In genomic region chr1:227736814-227737432, GRCh38 we compare ENCODE assay signal across 15 cellular contexts. TPM values are rescaled to one million over a fixed set of nuclear protein-coding genes. Genes with fewer than 3 reads are reported as not detected.
A peak's percentile ranks its signal among the peaks of the same experiment; 100 is the strongest.
DNase-seq lines count a peak whose midpoint lies in the region; ATAC-seq and TF ChIP-seq lines count a peak whose summit lies in the region.
"Had no signal": no experiment of that assay in that cellular context is flagged by ENCODE, and none has a peak within 500 bp of the region (broad histone marks: within the 10 kb centered on the region; RNA-seq: fewer than 3 reads in every experiment).

No MANE protein-coding gene starts in this region.

- no peak for TF ChIP-seq RAD21 in SK-N-SH (IDR thresholded peaks at IDR 0.05; ENCODE audit: low read length)

- H3K9me3 Mint-ChIP-seq in activated CD8-positive, alpha-beta T cell treated with anti-CD3 and anti-CD28 coated beads for 36 hours: no peaks in the 10 kb centered on the region
- H3K9me3 Mint-ChIP-seq in naive thymus-derived CD4-positive, alpha-beta T cell: no peaks in the 10 kb centered on the region

- POLR2A ChIA-PET in SK-N-SH (lab: Yijun Ruan, JAX): no interaction called here
- POLR2A ChIA-PET in activated CD8-positive, alpha-beta T cell treated with anti-CD3 and anti-CD28 coated beads for 36 hours (lab: Charles Lee): no interaction called here
- POLR2A ChIA-PET in naive thymus-derived CD4-positive, alpha-beta T cell (lab: Charles Lee): interaction anchor here (1.0 kb wide), 1 partner anchor 24 kb away, joined by 3 read pairs; no protein-coding TSS in a partner anchor

- H3K4me2 ChIP-seq in SK-N-SH: peak overlapping the region; percentile 100
- H3K4me2 ChIP-seq in DND-41 (ENCODE audit: insufficient read depth, low read length): peak overlapping the region; percentile 99

- H3K4me3 ChIP-seq in SK-N-SH (ENCODE audit: low read depth in 2 of 2, low read length in 1 of 2) (no peak overlapping the region; a peak in 1 of 4 replicates), DND-41 (ENCODE audit: low read depth in 1 of 2, low read length in 2 of 2) (peak overlapping the region in 1 of 2 experiments; percentile 88; a peak in 2 of 4 replicates), stomach (no peak overlapping the region)
- H3K4me3 ChIP-seq in naive thymus-derived CD4-positive, alpha-beta T cell (ENCODE audit: low read length): no peak overlapping the region

- H3K9ac ChIP-seq in SK-N-SH (no peak overlapping the region), DND-41 (ENCODE audit: low read depth, low read length) (peak overlapping the region; percentile 3; the same call in 1 of the 2 replicates)

- H3K9me3 ChIP-seq in SK-N-SH (no peaks in the 10 kb centered on the region), DND-41 (ENCODE audit: insufficient read depth, low read length, severe bottlenecking) (no peaks in the 10 kb centered on the region), stomach (no peaks in the 10 kb centered on the region)
- H3K9me3 ChIP-seq in naive thymus-derived CD4-positive, alpha-beta T cell (ENCODE audit: control insufficient read depth in 2 of 3, low read length in 3 of 3): no peaks in the 10 kb centered on the region
- H3K9me3 ChIP-seq: pancreas, upper lobe of right lung had no signal

- WGBS in SK-N-SH (ENCODE audit: low lambda C conversion rate): 86% methylated on average over 11 of the region's 11 CpGs
- WGBS in stomach, 5 donors: 83 to 86% (median 85%) methylated on average over 11 of the region's 11 CpGs

- H3K27me3 ChIP-seq in SK-N-SH (ENCODE audit: insufficient read depth) (no peaks in the 10 kb centered on the region), DND-41 (ENCODE audit: insufficient read depth, low read length, poor library complexity) (no peaks in the 10 kb centered on the region), stomach (no peaks in the 10 kb centered on the region)
- H3K27me3 ChIP-seq in naive thymus-derived CD4-positive, alpha-beta T cell (ENCODE audit: control insufficient read depth in 2 of 2, insufficient read depth in 2 of 2, low read length in 2 of 2): no peaks in the 10 kb centered on the region
- H3K27me3 ChIP-seq: pancreas, upper lobe of right lung had no signal

- H3K27me3 Mint-ChIP-seq in activated CD8-positive, alpha-beta T cell treated with anti-CD3 and anti-CD28 coated beads for 36 hours: no peaks in the 10 kb centered on the region
- no peaks in the 10 kb centered on the region for H3K27me3 Mint-ChIP-seq in naive thymus-derived CD4-positive, alpha-beta T cell

- peaks cover 20% of the 10 kb centered on the region for H3K36me3 Mint-ChIP-seq in activated CD8-positive, alpha-beta T cell treated with anti-CD3 and anti-CD28 coated beads for 36 hours (ENCODE audit: low read depth)
- peaks cover 0 to 4% (median 0%) of the 10 kb centered on the region in 5 donors for H3K36me3 Mint-ChIP-seq in naive thymus-derived CD4-positive, alpha-beta T cell

- CTCF ChIA-PET in SK-N-SH (lab: Yijun Ruan, JAX): no interaction called here
- CTCF ChIA-PET in activated CD8-positive, alpha-beta T cell treated with anti-CD3 and anti-CD28 coated beads for 36 hours (lab: Charles Lee): no interaction called here
- CTCF ChIA-PET in naive thymus-derived CD4-positive, alpha-beta T cell (lab: Charles Lee): no interaction called here

- peaks cover 3 to 18% of the 10 kb centered on the region in 2 experiments; a peak in 2 of 4 replicates for H3K4me1 ChIP-seq in SK-N-SH (ENCODE audit: control insufficient read depth in 1 of 2, insufficient read depth in 2 of 2, low read depth in 1 of 2, low read length in 1 of 2)
- H3K4me1 ChIP-seq in DND-41 (ENCODE audit: insufficient read depth, low read length): peaks cover 37% of the 10 kb centered on the region
- H3K4me1 ChIP-seq in naive thymus-derived CD4-positive, alpha-beta T cell (ENCODE audit: control insufficient read depth in 2 of 2, insufficient read depth in 2 of 2, low read length in 2 of 2): peaks cover 7 to 23% of the 10 kb centered on the region in 2 donors
- peaks cover 23 to 54% (median 37%) of the 10 kb centered on the region in 4 donors for H3K4me1 ChIP-seq in stomach

- peaks cover 21% of the 10 kb centered on the region; the same call in 1 of the 2 replicates for H4K20me1 ChIP-seq in SK-N-SH (ENCODE audit: insufficient read depth)
- H4K20me1 ChIP-seq in DND-41 (ENCODE audit: insufficient read depth, low read length): peaks cover 55% of the 10 kb centered on the region

- TF ChIP-seq EP300 in SK-N-SH (IDR thresholded peaks at IDR 0.05; ENCODE audit: borderline replicate concordance in 1 of 2, low read depth in 1 of 2, low read length in 1 of 2): no peak
- TF ChIP-seq EP300 in stomach (IDR thresholded peaks at IDR 0.05): no peak

- H3K27ac ChIP-seq in SK-N-SH (ENCODE audit: low read depth in 2 of 2, low read length in 1 of 2) (no peak overlapping the region), DND-41 (ENCODE audit: low read length) (peak overlapping the region; percentile 28; the same call in 1 of the 2 replicates), stomach (no peak overlapping the region)
- H3K27ac ChIP-seq in naive thymus-derived CD4-positive, alpha-beta T cell (ENCODE audit: low read depth, low read length): no peak overlapping the region
- H3K27ac ChIP-seq: pancreas, upper lobe of right lung had no signal

- H2AFZ ChIP-seq in SK-N-SH (ENCODE audit: low read depth) (no peak overlapping the region), DND-41 (ENCODE audit: low read depth, low read length) (no peak overlapping the region)

- H3K9me2 ChIP-seq in SK-N-SH: no peaks in the 10 kb centered on the region

- peaks cover 50% of the 10 kb centered on the region for H3K4me1 Mint-ChIP-seq in activated CD8-positive, alpha-beta T cell treated with anti-CD3 and anti-CD28 coated beads for 36 hours (ENCODE audit: low read depth)
- peaks cover 37 to 72% (median 52%) of the 10 kb centered on the region in 7 donors for H3K4me1 Mint-ChIP-seq in naive thymus-derived CD4-positive, alpha-beta T cell

- TF ChIP-seq CTCF in SK-N-SH (IDR thresholded peaks at IDR 0.05) (no peak), DND-41 (IDR thresholded peaks at IDR 0.05; ENCODE audit: borderline replicate concordance, extremely low read depth, low read length, poor library complexity, severe bottlenecking) (no peak), stomach (IDR thresholded peaks at IDR 0.05) (no peak)
- no peak for TF ChIP-seq CTCF in activated CD8-positive, alpha-beta T cell treated with anti-CD3 and anti-CD28 coated beads for 36 hours (IDR thresholded peaks at IDR 0.05)

- peak overlapping the region; percentile 24 for H3K4me3 Mint-ChIP-seq in activated CD8-positive, alpha-beta T cell treated with anti-CD3 and anti-CD28 coated beads for 36 hours
- H3K4me3 Mint-ChIP-seq in naive thymus-derived CD4-positive, alpha-beta T cell: peak overlapping the region; percentile 2 to 97 (median 44)

- intact Hi-C loops in activated CD8-positive, alpha-beta T cell treated with anti-CD3 and anti-CD28 coated beads for 36 hours (cut with micrococcal nuclease): no loop called here
- intact Hi-C loops in naive thymus-derived CD4-positive, alpha-beta T cell (cut with micrococcal nuclease): loop anchor here (5.0 to 10.0 kb wide), 5 partner anchors 252 to 1890 kb away; partner anchors contain the start of genes COQ8A (in 1 of the 2), IBA57 (in 1 of the 2), TAF5L (in 1 of the 2) and URB2 (in 1 of the 2)
- intact Hi-C loops in stomach (cut with DNase I; ENCODE audit: low total_unique reads): loop anchor here (10.0 kb wide), 1 partner anchor 192 kb away; no protein-coding TSS in a partner anchor

- H3K27ac Mint-ChIP-seq in activated CD8-positive, alpha-beta T cell treated with anti-CD3 and anti-CD28 coated beads for 36 hours: no peak overlapping the region
- H3K27ac Mint-ChIP-seq in naive thymus-derived CD4-positive, alpha-beta T cell: peak overlapping the region in 5 of 9 donors; percentile 2 to 66 (median 43)

- ATAC-seq in SK-N-SH treated with all-trans-retinoic acid at 6 μM for 48 hours: no peak
- no peak for ATAC-seq in DND-41 (ENCODE audit: insufficient read depth, low read depth)
- no peak for ATAC-seq in activated CD8-positive, alpha-beta T cell treated with anti-CD3 and anti-CD28 coated beads for 36 hours
- ATAC-seq in naive thymus-derived CD4-positive, alpha-beta T cell: no peak
- no peak for ATAC-seq in HG03097 (IDR thresholded peaks at IDR 0.05; ENCODE audit: low FRiP score, unreplicated experiment)
- ATAC-seq: left ventricle myocardium superior, pancreas, upper lobe of right lung had no signal

- H3K36me3 ChIP-seq in SK-N-SH (replicated peaks in 1 of 2; ENCODE audit: control insufficient read depth in 1 of 2, insufficient read depth in 2 of 2, low read length in 1 of 2): peaks cover 3 to 19% of the 10 kb centered on the region in 2 experiments
- peaks cover 37% of the 10 kb centered on the region for H3K36me3 ChIP-seq in DND-41 (ENCODE audit: insufficient read depth, low read length)
- H3K36me3 ChIP-seq in naive thymus-derived CD4-positive, alpha-beta T cell (ENCODE audit: control insufficient read depth in 2 of 3, insufficient read depth in 3 of 3, low read length in 3 of 3): peaks cover 0 to 24% (median 0%) of the 10 kb centered on the region in 3 experiments
- H3K36me3 ChIP-seq in stomach: peaks cover 13 to 35% (median 28%) of the 10 kb centered on the region in 4 donors

- H3K79me2 ChIP-seq in SK-N-SH (ENCODE audit: insufficient read depth): peaks cover 88% of the 10 kb centered on the region
- peaks cover 93% of the 10 kb centered on the region for H3K79me2 ChIP-seq in DND-41 (ENCODE audit: insufficient read depth, low read length)

- no peaks in the 10 kb centered on the region for H3F3A ChIP-seq in SK-N-SH (replicated peaks; ENCODE audit: insufficient read depth)

- no peak for TF ChIP-seq POLR2A in stomach (IDR thresholded peaks at IDR 0.05)

- DNase-seq in SK-N-SH: no peak
- DNase-seq in DND-41: no peak
- no peak for DNase-seq in activated CD8-positive, alpha-beta T cell treated with anti-CD3 and anti-CD28 coated beads for 36 hours
- DNase-seq in naive thymus-derived CD4-positive, alpha-beta T cell: no peak
- DNase-seq in NCI-H2029 treated with DMSO at 0.1 percent for 48 hours (lab: John Stamatoyannopoulos, UW): no peak
- DNase-seq in stomach: no peak
- DNase-seq: activated effector memory CD4-positive, alpha-beta T cell treated with Interleukin-2 at 50 U/mL for 16 hours; hippocampal formation; left ventricle myocardium superior; pancreas; RPMI8226; stimulated activated CD4-positive, alpha-beta T cell treated with anti-CD3 and anti-CD28 coated beads, Interleukin-15, amount 100 ng/mL, for 24 hours; upper lobe of right lung had no signal

RNA-seq across cellular contexts. Expression of gene SNAP47, which starts 1.7 kb away (rescaled TPM):
- polyA plus RNA-seq in SK-N-SH (2012; rRNA removed): 44.0 and 45.6 TPM in 2 replicates
- 41.0 and 45.9 TPM in 2 replicates for polyA plus RNA-seq in SK-N-SH (2012; cell fraction: cytosol; rRNA removed)
- polyA plus RNA-seq in SK-N-SH (2012; cell fraction: nucleus; rRNA removed): 32.7 and 40.3 TPM in 2 replicates
- 10 to 100 TPM; 25.3 to 25.5 TPM for total RNA-seq in activated CD8-positive, alpha-beta T cell treated with anti-CD3 and anti-CD28 coated beads for 36 hours
- total RNA-seq in naive thymus-derived CD4-positive, alpha-beta T cell: 10 to 100 TPM; 18.5 to 31.8 (median 27.8) TPM
- 10 to 100 TPM; 46.9 to 69.5 TPM for polyA plus RNA-seq in naive thymus-derived CD4-positive, alpha-beta T cell
- 100 to 1,000 TPM in 1 of 5 donors, 10 to 100 TPM in 4; 24.8 to 117 (median 73.0) TPM for total RNA-seq in stomach
- polyA plus RNA-seq in stomach: 10 to 100 TPM; 13.7 to 20.8 (median 16.9) TPM

RNA-seq across cellular contexts. Expression of gene JMJD4, which starts 1.8 kb away (rescaled TPM):
- 15.0 and 16.6 TPM in 2 replicates for polyA plus RNA-seq in SK-N-SH (2012; rRNA removed)
- polyA plus RNA-seq in SK-N-SH (2012; cell fraction: cytosol; rRNA removed): 5.9 and 11.5 TPM in 2 replicates
- polyA plus RNA-seq in SK-N-SH (2012; cell fraction: nucleus; rRNA removed): 24.2 and 29.6 TPM in 2 replicates
- 10 to 100 TPM; 16.2 to 17.3 TPM for total RNA-seq in activated CD8-positive, alpha-beta T cell treated with anti-CD3 and anti-CD28 coated beads for 36 hours
- total RNA-seq in naive thymus-derived CD4-positive, alpha-beta T cell: 10 to 100 TPM; 12.1 to 36.8 (median 26.3) TPM
- 10 to 100 TPM; 32.3 to 35.1 TPM for polyA plus RNA-seq in naive thymus-derived CD4-positive, alpha-beta T cell
- total RNA-seq in stomach: 10 to 100 TPM in 3 of 5 donors, 1 to 10 TPM in 2; 2.3 to 26.8 (median 17.5) TPM
- 10 to 100 TPM in 2 of 3 donors, 1 to 10 TPM in 1; 8.2 to 11.9 (median 10.7) TPM for polyA plus RNA-seq in stomach
